In genomic region chr6:139881728-139882211, GRCh38 we compare ENCODE assay signal across 8 cellular contexts.
DNase-seq lines count a peak whose midpoint lies in the region; ATAC-seq and TF ChIP-seq lines count a peak whose summit lies in the region.

No MANE protein-coding gene starts in this region.

- H3K27ac ChIP-seq in BLaER1 treated with 17β-estradiol and CSF1 and Interleukin-3, amounts not matched to agents 10 nM and 100 nM = no peak overlapping the region; a peak in 1 of 22 replicates
- peak overlapping the region in 8 of 10 donors; percentile 7 to 87 (median 60) for H3K27ac ChIP-seq in heart right ventricle

- no peaks in the 10 kb centered on the region for H3K27me3 Mint-ChIP-seq in WTC11 (ENCODE audit: low read depth)

- peak overlapping the region; percentile 28; the same call in 1 of the 2 replicates for H3K4me3 Mint-ChIP-seq in WTC11

- peak; percentile 36; the same call in 1 of the 2 replicates for TF ChIP-seq CTCF in WTC11 (IDR thresholded peaks at IDR 0.05)
- TF ChIP-seq CTCF in heart right ventricle (IDR thresholded peaks at IDR 0.05) = peak; percentile 53 to 71 (median 60)
- peak; percentile 63 for TF ChIP-seq CTCF in retinal pigment epithelial cell (conservative IDR thresholded peaks at IDR 0.05; ENCODE audit: low read depth, low read length)

- H3K4me2 ChIP-seq in BLaER1 treated with 17β-estradiol and CSF1 and Interleukin-3, amounts not matched to agents 10 nM and 100 nM = peak overlapping the region in 8 of 11 experiments; percentile 2 to 82 (median 36); a peak in 11 of 22 replicates

- intact Hi-C loops in heart right ventricle (cut with DNase I) = loop anchor here in 8 of 10 donors (2.0 to 10.0 kb wide), 9 partner anchors 193 to 563 kb away; partner anchors contain the start of gene CITED2 (in 5 of the 8)

- no peaks in the 10 kb centered on the region for H3K36me3 ChIP-seq in BLaER1 treated with 17β-estradiol and CSF1 and Interleukin-3, amounts not matched to agents 10 nM and 100 nM
- no peaks in the 10 kb centered on the region for H3K36me3 ChIP-seq in heart right ventricle

- no peak overlapping the region for H3K4me3 ChIP-seq in BLaER1 treated with 17β-estradiol and CSF1 and Interleukin-3, amounts not matched to agents 10 nM and 100 nM
- H3K4me3 ChIP-seq in heart right ventricle = peak overlapping the region in 1 of 10 donors; percentile 14
- H3K4me3 ChIP-seq in retinal pigment epithelial cell (ENCODE audit: low read length) = no peak overlapping the region

- peak overlapping the region; percentile 69 for H3K27ac Mint-ChIP-seq in WTC11

- no peak overlapping the region for H3K9ac ChIP-seq in BLaER1 treated with 17β-estradiol and CSF1 and Interleukin-3, amounts not matched to agents 10 nM and 100 nM

- ATAC-seq in GM18498 (IDR thresholded peaks at IDR 0.05; ENCODE audit: unreplicated experiment) = peak; percentile 77
- peak; percentile 84 for ATAC-seq in HG02759 (IDR thresholded peaks at IDR 0.05; ENCODE audit: unreplicated experiment)
- ATAC-seq in WTC11 = peak; percentile 84
- peak; percentile 30 to 80 (median 70) for ATAC-seq in heart right ventricle

- no peaks in the 10 kb centered on the region for H3K9me3 ChIP-seq in BLaER1 treated with 17β-estradiol and CSF1 and Interleukin-3, amounts not matched to agents 10 nM and 100 nM (replicated peaks in 1 of 11)
- H3K9me3 ChIP-seq in heart right ventricle = no peaks in the 10 kb centered on the region

- H3K36me3 Mint-ChIP-seq in WTC11 = no peaks in the 10 kb centered on the region

- no peaks in the 10 kb centered on the region for H3K27me3 ChIP-seq in BLaER1 treated with 17β-estradiol and CSF1 and Interleukin-3, amounts not matched to agents 10 nM and 100 nM
- no peaks in the 10 kb centered on the region for H3K27me3 ChIP-seq in heart right ventricle

- no peaks in the 10 kb centered on the region for H4K20me1 ChIP-seq in BLaER1 treated with 17β-estradiol and CSF1 and Interleukin-3, amounts not matched to agents 10 nM and 100 nM

- H3K4me1 ChIP-seq in BLaER1 treated with 17β-estradiol and CSF1 and Interleukin-3, amounts not matched to agents 10 nM and 100 nM = peaks cover 14 to 45% (median 16%) of the 10 kb centered on the region in 10 experiments
- peaks cover 7 to 47% (median 20%) of the 10 kb centered on the region in 9 donors for H3K4me1 ChIP-seq in heart right ventricle

- POLR2A ChIA-PET in WTC11 (lab: Charles Lee) = no interaction called here

- WGBS in heart right ventricle, 2 donors = 80 to 86% methylated on average over 2 of the region's 2 CpGs

- CTCF ChIA-PET in WTC11 (lab: Charles Lee) = interaction anchor here (0.6 to 1.5 kb wide), 4 partner anchors 15 to 561 kb away, joined by 3 to 5 read pairs (median 3); no protein-coding TSS in a partner anchor

- H3K9me3 Mint-ChIP-seq in WTC11 = 0 out of 2 replicates have a peak, but pooled peaks cover 3% of the 10 kb centered on the region

- H3K4me1 Mint-ChIP-seq in WTC11 = peaks cover 62% of the 10 kb centered on the region

- DNase-seq in NAMALWA (ENCODE audit: low spot score) = peak; percentile 62
- DNase-seq in WTC11 (ENCODE audit: low spot score) = peak; percentile 22
- DNase-seq in heart right ventricle = peak in 1 of 2 donors; percentile 15
- no peak for DNase-seq in retinal pigment epithelial cell (ENCODE audit: low read depth)
- no peak for DNase-seq in dedifferentiated amniotic fluid mesenchymal stem cell (ENCODE audit: extremely low spot score)

TF ChIP-seq in WTC11, 78 proteins besides CTCF, POLR2A, EP300 and RAD21:
- no peak for TF ChIP-seq RORB (CRISPR knock-in tag; IDR thresholded peaks at IDR 0.05)
- TF ChIP-seq, protein P1, sequence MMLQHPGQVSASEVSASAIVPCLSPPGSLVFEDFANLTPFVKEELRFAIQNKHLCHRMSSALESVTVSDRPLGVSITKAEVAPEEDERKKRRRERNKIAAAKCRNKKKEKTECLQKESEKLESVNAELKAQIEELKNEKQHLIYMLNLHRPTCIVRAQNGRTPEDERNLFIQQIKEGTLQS (CRISPR knock-in tag; conservative IDR thresholded peaks at IDR 0.05) = no peak
- no peak for TF ChIP-seq JAZF1 (CRISPR knock-in tag; IDR thresholded peaks at IDR 0.05)

Comparison
In these comparisons a context has a peak if more than half of its experiments do, and no peak if none do; other contexts are left out.
1. H3K27ac ChIP-seq: peak in heart right ventricle (8 of 10); none in BLaER1 treated with 17β-estradiol and CSF1 and Interleukin-3, amounts not matched to agents 10 nM and 100 nM (0 of 11).
2. DNase-seq: peak in NAMALWA (single experiment) and WTC11 (single experiment); none in retinal pigment epithelial cell (single experiment) and dedifferentiated amniotic fluid mesenchymal stem cell (single experiment).
3. Peak in every context shown above with its lines, with median percentiles within 50 percentile points of each other: ATAC-seq and CTCF ChIP-seq.